In genomic region chr2:174603280-174603679, GRCh38 we compare ENCODE assay signal across 8 cellular contexts. TPM values are rescaled to one million over a fixed set of nuclear protein-coding genes. Genes with fewer than 3 reads are reported as not detected.
DNase-seq lines count a peak whose midpoint lies in the region; ATAC-seq, FAIRE-seq and TF ChIP-seq lines count a peak whose summit lies in the region.

No MANE protein-coding gene starts in this region.

- WGBS in GM12878 (ENCODE audit: insufficient coverage, insufficient replicate concordance, low lambda C conversion rate, missing lambda C conversion rate), result 1% methylated on average over 3 of the region's 3 CpGs

- H3K4me3 ChIP-seq in HL-60 (replicated peaks; ENCODE audit: insufficient read depth, low read length), result no peak overlapping the region
- H3K4me3 ChIP-seq in GM12878, result no peak overlapping the region

- H3K4me2 ChIP-seq in GM12878 (ENCODE audit: control insufficient read depth, insufficient read depth), result no peak overlapping the region

- H3K36me3 ChIP-seq in GM12878 (ENCODE audit: control insufficient read depth in 2 of 2, insufficient read depth in 2 of 2, low read length in 1 of 2), result no peaks in the 10 kb centered on the region

- BruUV-seq in GM12878 (replicated peaks; lab: Mats Ljungman, UMichigan), result no TSS peak

- H3K27me3 ChIP-seq in HL-60 (ENCODE audit: insufficient read depth, poor library complexity, severe bottlenecking) (no peaks in the 10 kb centered on the region), GM12878 (replicated peaks in 1 of 2; ENCODE audit: control insufficient read depth in 2 of 2, insufficient read depth in 2 of 2, low read length in 1 of 2) (no peaks in the 10 kb centered on the region)

- no peak overlapping the region for H3K9ac ChIP-seq in GM12878 (ENCODE audit: control insufficient read depth, insufficient read depth, low read length)

- in situ Hi-C loops in GM12878 (cut with MboI), result no loop called here

- SMC1A ChIA-PET in GM12878 (lab: Charles Lee; ENCODE audit: uncharacterized antibody, unreplicated experiment), result interaction anchor here (1.0 to 31.8 kb wide), 14 partner anchors 4 to 141 kb away, joined by 3 to 537 read pairs (median 8); partner anchors contain the start of gene WIPF1

- ATAC-seq in SK-N-SH treated with all-trans-retinoic acid at 6 μM for 48 hours (peak; percentile 40), GM12878 (peak; percentile 48), GM21825 (IDR thresholded peaks at IDR 0.05; ENCODE audit: unreplicated experiment) (no peak)

- POLR2A ChIA-PET in GM10248 (lab: Yijun Ruan, JAX) (no interaction called here), GM12878 (lab: Charles Lee) (interaction anchor here (0.9 to 2.4 kb wide), 3 partner anchors 9 to 23 kb away, joined by 4 to 12 read pairs (median 5); no protein-coding TSS in a partner anchor)

- CTCF ChIA-PET in GM10248 (lab: Yijun Ruan, JAX) (interaction anchor here (0.8 to 12.6 kb wide), 17 partner anchors 9 to 141 kb away, joined by 3 to 68 read pairs (median 5); no protein-coding TSS in a partner anchor), GM12878 (lab: Yijun Ruan, JAX) (interaction anchor here (0.6 to 31.2 kb wide), 29 partner anchors 9 to 142 kb away, joined by 3 to 534 read pairs (median 4); no protein-coding TSS in a partner anchor)

- RAD21 ChIA-PET in GM12878 (lab: Charles Lee; ENCODE audit: unreplicated experiment), result interaction anchor here (0.5 to 19.4 kb wide), 16 partner anchors 7 to 479 kb away, joined by 3 to 294 read pairs (median 4); partner anchors contain the start of genes GPR155 and WIPF1

- TF ChIP-seq POLR2A in GM12878 (IDR thresholded peaks at IDR 0.05; ENCODE audit: low read depth, low read length), result no peak

- peaks cover 4% of the 10 kb centered on the region; the same call in 2 of the 3 replicates for H3K9me3 ChIP-seq in GM12878 (replicated peaks; ENCODE audit: control insufficient read depth, insufficient read depth, low read length)

- peaks cover 1 to 6% (median 2%) of the 10 kb centered on the region in 3 donors for H3K27me3 Mint-ChIP-seq in immature natural killer cell (ENCODE audit: low read depth in 3 of 3)

- H4K20me1 ChIP-seq in GM12878 (ENCODE audit: control insufficient read depth, insufficient read depth), result no peaks in the 10 kb centered on the region

- peak; percentile 66 for DNase-seq in A172 (ENCODE audit: low spot score)
- DNase-seq in GM10248 (ENCODE audit: extremely low spot score), result peak; percentile 35
- peak in 1 of 2 experiments; percentile 42 for DNase-seq in HL-60 (ENCODE audit: low read depth in 1 of 2, low spot score in 1 of 2)
- no peak for DNase-seq in GM12878 (ENCODE audit: low read depth, low spot score)
- DNase-seq in immature natural killer cell, result peak; percentile 59 to 72 (median 67)
- DNase-seq in stimulated activated CD8-positive, alpha-beta memory T cell treated with anti-CD3 and anti-CD28 coated beads, Interleukin-12 subunit alpha, Interleukin-12 subunit beta, amount 100 ng/mL, for 4 hours (ENCODE audit: low read depth), result peak; percentile 16

- TF ChIP-seq CTCF in GM10248 (IDR thresholded peaks at IDR 0.05; ENCODE audit: control extremely low read depth, extremely low read depth, low read depth, missing control alignments), result peak; percentile 60
- TF ChIP-seq CTCF in HL-60 (IDR thresholded peaks at IDR 0.05; ENCODE audit: insufficient read depth, low read length), result peak; percentile 47
- TF ChIP-seq CTCF in GM12878 (IDR thresholded peaks at IDR 0.05 in 2 of 3, conservative IDR thresholded peaks at IDR 0.05 in 1 of 3; ENCODE audit: control insufficient read depth in 2 of 3, extremely low read depth in 1 of 3, insufficient read depth in 1 of 3, low read depth in 3 of 3, low read length in 3 of 3), result peak; percentile 66 to 76 (median 70)

- H3K27ac ChIP-seq in HL-60 (replicated peaks), result no peak overlapping the region
- H3K27ac ChIP-seq in GM12878 (ENCODE audit: control insufficient read depth, insufficient read depth), result no peak overlapping the region

- peaks cover 29% of the 10 kb centered on the region for H3K79me2 ChIP-seq in GM12878 (ENCODE audit: control insufficient read depth, insufficient read depth, low read length)

- intact Hi-C loops in GM12878 (cut with micrococcal nuclease; ENCODE audit: unreplicated experiment), result loop anchor here (1.0 to 2.0 kb wide), 2 partner anchors 25 to 140 kb away; no protein-coding TSS in a partner anchor

- no peak for TF ChIP-seq EP300 in GM12878 (IDR thresholded peaks at IDR 0.05; ENCODE audit: borderline replicate concordance in 1 of 2, control insufficient read depth in 1 of 2, low read depth in 2 of 2, low read length in 2 of 2)

- H3K36me3 Mint-ChIP-seq in immature natural killer cell, result peaks cover 0 to 14% (median 3%) of the 10 kb centered on the region in 3 donors

- TF ChIP-seq RAD21 in GM12878 (IDR thresholded peaks at IDR 0.05; ENCODE audit: insufficient read depth, low read depth, low read length), result peak; percentile 68

- no peak overlapping the region for H2AFZ ChIP-seq in GM12878 (ENCODE audit: control insufficient read depth, low read depth, low read length)

- FAIRE-seq in GM12878 (lab: Jason Lieb, UNC), result peak; percentile 91

- H3K4me3 Mint-ChIP-seq in immature natural killer cell, result peak overlapping the region in 1 of 5 donors; percentile 24

- H3K27ac Mint-ChIP-seq in immature natural killer cell, result peak overlapping the region; percentile 60 to 92 (median 80)

- peaks cover 68 to 82% of the 10 kb centered on the region in 2 donors for H3K4me1 Mint-ChIP-seq in immature natural killer cell

- H3K4me1 ChIP-seq in GM12878 (ENCODE audit: control insufficient read depth, insufficient read depth, low read length), result peaks cover 44% of the 10 kb centered on the region

- no peaks in the 10 kb centered on the region for H3K9me3 Mint-ChIP-seq in immature natural killer cell

TF ChIP-seq in SK-N-SH treated with all-trans-retinoic acid at 6 μM for 48 hours, 23 proteins besides CTCF, POLR2A, EP300 and RAD21 (continues in another document):
- TF ChIP-seq GLIS3 (CRISPR knock-in tag; IDR thresholded peaks at IDR 0.05) (no peak), ZFP30 (CRISPR knock-in tag; IDR thresholded peaks at IDR 0.05) (no peak), CREB5 (CRISPR knock-in tag; IDR thresholded peaks at IDR 0.05; ENCODE audit: low read depth) (no peak), ISL1 (CRISPR knock-in tag; IDR thresholded peaks at IDR 0.05) (no peak), ESRRG (CRISPR knock-in tag; IDR thresholded peaks at IDR 0.05) (no peak), TCF4 (CRISPR knock-in tag; IDR thresholded peaks at IDR 0.05; ENCODE audit: borderline replicate concordance) (no peak), TOX (CRISPR knock-in tag; IDR thresholded peaks at IDR 0.05; ENCODE audit: borderline replicate concordance) (no peak)

TF ChIP-seq in GM12878, 131 proteins besides CTCF, POLR2A, EP300 and RAD21 (continues in another document):
- TF ChIP-seq SMC3 (IDR thresholded peaks at IDR 0.05; ENCODE audit: borderline replicate concordance, low read length) (peak; percentile 65; the same call in 1 of the 2 replicates), YY1 (IDR thresholded peaks at IDR 0.05; ENCODE audit: low read depth, low read length) (peak; percentile 66), BHLHE40 (IDR thresholded peaks at IDR 0.05; ENCODE audit: borderline replicate concordance in 1 of 2, low read depth in 2 of 2, low read length in 1 of 2) (peak in 1 of 2 experiments; percentile 10; a peak in 1 of 4 replicates), LARP7 (IDR thresholded peaks at IDR 0.05) (peak; percentile 17; the same call in 1 of the 2 replicates), BCLAF1 (IDR thresholded peaks at IDR 0.05) (no peak), TCF12 (IDR thresholded peaks at IDR 0.05; ENCODE audit: low read depth, low read length) (no peak), ZNF622 (IDR thresholded peaks at IDR 0.05) (no peak), NBN (IDR thresholded peaks at IDR 0.05) (no peak)

RNA-seq across cellular contexts. Expression of gene WIPF1, which starts 5.7 kb away (rescaled TPM):
- total RNA-seq in A172 (2014; rRNA removed; shearing (Covaris generic)), result 8.1 and 8.6 TPM in 2 replicates
- 126 and 131 TPM in 2 replicates for total RNA-seq in GM12878 (2013; cell fraction: nucleolus; rRNA removed)
- total RNA-seq in GM12878 (2014; rRNA removed) (23.9 and 25.2 TPM in 2 replicates), GM12878 (2014; rRNA removed; fragmentation: Illumina TruSeq; extraction: Trizol) (52.1 and 57.1 TPM in 2 replicates), GM12878 (2021) (135 and 141 TPM in 2 replicates)
- 45.3 TPM for polyA plus RNA-seq in GM12878 (2011; ENCODE audit: low read depth)
- polyA plus RNA-seq in GM12878 (2011; rRNA removed) (96.8 and 110 TPM in 2 replicates), GM12878 (2014; fragmentation: Illumina TruSeq; extraction: Trizol) (185 and 188 TPM in 2 replicates), GM12878 (2014; fragmentation: Nextera tagmentation; extraction: Ambion mirVana) (10 to 100 TPM; 23.1 to 28.6 TPM), GM12878 (2014; rRNA removed) (66.7 and 68.8 TPM in 2 replicates), GM12878 (2016; fragmentation: Nextera tagmentation; extraction: Ambion mirVana) (10 to 100 TPM; 71.2 to 77.5 TPM), immature natural killer cell (100 to 1,000 TPM in 2 of 3 donors, 10 to 100 TPM in 1; 93.7 to 252 (median 131) TPM)
- polyA plus RNA-seq in GM12878 (2011; cell fraction: cytosol; rRNA removed), result 103 and 160 TPM in 2 replicates
- polyA plus RNA-seq in GM12878 (2011; cell fraction: nucleus; rRNA removed), result 112 and 138 TPM in 2 replicates
- polyA plus RNA-seq in GM12878 (2012), result 115 and 116 TPM in 2 replicates
- polyA minus RNA-seq in GM12878 (2011; rRNA and poly(A)+ RNA removed), result 114 and 136 TPM in 2 replicates
- polyA minus RNA-seq in GM12878 (2011; cell fraction: cytosol; rRNA and poly(A)+ RNA removed), result 56.0 and 63.3 TPM in 2 replicates
- 84.1 and 152 TPM in 2 replicates for polyA minus RNA-seq in GM12878 (2011; cell fraction: nucleus; rRNA and poly(A)+ RNA removed)
